In genomic region chr20:36154696-36155628, GRCh38 we compare ENCODE assay signal across 8 cellular contexts. TPM values are rescaled to one million over a fixed set of nuclear protein-coding genes. Genes with fewer than 3 reads are reported as not detected.
DNase-seq lines count a peak whose midpoint lies in the region; ATAC-seq and TF ChIP-seq lines count a peak whose summit lies in the region.

Gene EPB41L1, plus strand, starts transcription at chr20:36154740. Its CDS starts 19,038 bp downstream, at chr20:36173778.

- H3K36me3 ChIP-seq in right atrium auricular region (no peaks in the 10 kb centered on the region), psoas muscle (ENCODE audit: insufficient read depth in 1 of 2, low read depth in 1 of 2) (no peaks in the 10 kb centered on the region)
- H3K36me3 ChIP-seq in effector memory CD4-positive, alpha-beta T cell (ENCODE audit: control insufficient read depth, insufficient read depth, low read length) = no peaks in the 10 kb centered on the region

- H3K9me3 Mint-ChIP-seq in activated naive CD8-positive, alpha-beta T cell treated with anti-CD3 and anti-CD28 coated beads for 36 hours = no peaks in the 10 kb centered on the region

- H3K9me3 ChIP-seq in right atrium auricular region = no peaks in the 10 kb centered on the region
- H3K9me3 ChIP-seq in psoas muscle = no peaks in the 10 kb centered on the region
- H3K9me3 ChIP-seq in effector memory CD4-positive, alpha-beta T cell (ENCODE audit: control insufficient read depth, low read length) = no peaks in the 10 kb centered on the region

- H3K4me3 ChIP-seq in right atrium auricular region (peak within 1 kb of the TSS; percentile 55 to 65), psoas muscle (peak within 1 kb of the TSS; percentile 72)
- H3K4me3 ChIP-seq in effector memory CD4-positive, alpha-beta T cell (ENCODE audit: insufficient read depth, low read depth, low read length, poor library complexity, severe bottlenecking) = no peak within 1 kb of the TSS

- no peak within 1 kb of the TSS for H3K27ac Mint-ChIP-seq in activated naive CD8-positive, alpha-beta T cell treated with anti-CD3 and anti-CD28 coated beads for 36 hours

- H3K4me1 Mint-ChIP-seq in activated naive CD8-positive, alpha-beta T cell treated with anti-CD3 and anti-CD28 coated beads for 36 hours = peaks cover 5% of the 10 kb centered on the region

- peak in 3 of 4 donors; percentile 3 to 8 (median 5) for ATAC-seq in psoas muscle

- H3K4me3 Mint-ChIP-seq in activated naive CD8-positive, alpha-beta T cell treated with anti-CD3 and anti-CD28 coated beads for 36 hours = peak within 1 kb of the TSS; percentile 65

- intact Hi-C loops in psoas muscle (cut with DNase I) = loop anchor here (5.0 kb wide), 2 partner anchors 42 to 287 kb away; no protein-coding TSS in a partner anchor

- TF ChIP-seq CTCF in right atrium auricular region (IDR thresholded peaks at IDR 0.05) (no peak), psoas muscle (IDR thresholded peaks at IDR 0.05) (no peak)

- no peaks in the 10 kb centered on the region for H3K27me3 ChIP-seq in right atrium auricular region
- H3K27me3 ChIP-seq in psoas muscle (ENCODE audit: insufficient read depth in 3 of 3, low read length in 2 of 3) = no peaks in the 10 kb centered on the region
- H3K27me3 ChIP-seq in effector memory CD4-positive, alpha-beta T cell (replicated peaks; ENCODE audit: control insufficient read depth, insufficient read depth, low read length, poor library complexity, severe bottlenecking) = peaks cover 13% of the 10 kb centered on the region

- peak; percentile 32 for DNase-seq in activated T-cell treated with anti-CD3 and anti-CD28 coated beads, Interleukin-2, amount 50 U/mL, for 1 hour
- DNase-seq in activated T-cell treated with anti-CD3 and anti-CD28 coated beads for 4 hours (no peak), right atrium auricular region (ENCODE audit: low spot score) (no peak), psoas muscle (peak in 1 of 2 donors; percentile 24), HUDEP-2 (lab: John Stamatoyannopoulos, UW; ENCODE audit: unreplicated experiment in 76 of 76) (no peak)
- no peak for DNase-seq in activated naive CD8-positive, alpha-beta T cell treated with anti-CD3 and anti-CD28 coated beads for 36 hours
- no peak for DNase-seq in effector memory CD4-positive, alpha-beta T cell
- DNase-seq in stimulated activated naive CD4-positive, alpha-beta T cell treated with Interleukin-2 at 50 U/mL for 16 hours (lab: John Stamatoyannopoulos, UW) = no peak

- H3K36me3 Mint-ChIP-seq in activated naive CD8-positive, alpha-beta T cell treated with anti-CD3 and anti-CD28 coated beads for 36 hours = no peaks in the 10 kb centered on the region

- H3K4me1 ChIP-seq in right atrium auricular region (peaks cover 0 to 36% of the 10 kb centered on the region in 2 donors), psoas muscle (peaks cover 6% of the 10 kb centered on the region)
- H3K4me1 ChIP-seq in effector memory CD4-positive, alpha-beta T cell (ENCODE audit: control insufficient read depth, insufficient read depth, low read length, poor library complexity, severe bottlenecking) = peaks cover 10% of the 10 kb centered on the region

- 11 to 20% (median 12%) methylated on average over 34 to 51 of the region's 51 CpGs for WGBS in psoas muscle, 3 donors

- H3K27ac ChIP-seq in right atrium auricular region = peak within 1 kb of the TSS; percentile 80 to 83
- peak within 1 kb of the TSS; percentile 36 for H3K27ac ChIP-seq in psoas muscle
- H3K27ac ChIP-seq in effector memory CD4-positive, alpha-beta T cell (ENCODE audit: insufficient read depth, low read length, poor library complexity, severe bottlenecking) = no peak within 1 kb of the TSS

- peaks cover 12% of the 10 kb centered on the region for H3K27me3 Mint-ChIP-seq in activated naive CD8-positive, alpha-beta T cell treated with anti-CD3 and anti-CD28 coated beads for 36 hours

RNA-seq across cellular contexts. Expression of gene EPB41L1, which starts in this region (rescaled TPM):
- under 1 TPM; 0.84 to 0.99 TPM for total RNA-seq in activated naive CD8-positive, alpha-beta T cell treated with anti-CD3 and anti-CD28 coated beads for 36 hours
- 10 to 100 TPM; 17.5 to 18.1 TPM for total RNA-seq in right atrium auricular region
- 10 to 100 TPM in 2 of 4 donors, 1 to 10 TPM in 2; 9.1 to 24.1 (median 9.9) TPM for total RNA-seq in psoas muscle
- 1 to 10 TPM; 4.2 to 4.9 (median 4.2) TPM for polyA plus RNA-seq in psoas muscle

Comparison
In these comparisons a context has a peak if more than half of its experiments do, and no peak if none do; other contexts are left out.
1. RNA of gene EPB41L1 (total RNA-seq): 17.5 to 18.1 TPM in right atrium auricular region and 9.1 to 24.1 TPM in psoas muscle; 0.84 to 0.99 TPM in activated naive CD8-positive, alpha-beta T cell treated with anti-CD3 and anti-CD28 coated beads for 36 hours; every median in the first group is over 4 times any median in the second.